ENCODE assay signal across 16 cellular contexts in the genomic region with DNA sequence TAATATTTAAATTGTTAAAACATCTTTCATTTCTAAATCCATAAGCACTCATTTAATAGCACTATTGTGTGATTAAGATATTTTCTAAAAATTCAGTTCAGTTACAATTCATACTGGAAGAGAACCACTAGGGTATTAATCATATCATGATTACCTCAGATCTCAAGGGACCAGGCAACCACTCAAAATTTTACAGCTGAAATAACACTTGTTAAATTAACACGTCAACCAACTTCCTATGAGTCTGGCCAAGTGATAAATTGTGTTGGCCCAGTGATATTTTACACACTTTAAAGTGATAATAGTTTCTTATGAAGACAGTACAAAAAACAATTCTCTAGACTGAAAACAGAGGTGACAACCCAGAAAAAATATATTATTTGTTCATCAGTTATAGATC.
A peak's percentile ranks its signal among the peaks of the same experiment; 100 is the strongest.
DNase-seq lines count a peak whose midpoint lies in the region; ATAC-seq and TF ChIP-seq lines count a peak whose summit lies in the region.
"Had no signal": no experiment of that assay in that cellular context is flagged by ENCODE, and none has a peak within 500 bp of the region (broad histone marks: within the 10 kb centered on the region; RNA-seq: fewer than 3 reads in every experiment).

No MANE protein-coding gene starts in this region.

- DNase-seq in NB4 (ENCODE audit: low read depth) (peak; percentile 12), astrocyte of the hippocampus (ENCODE audit: low read depth, low spot score) (peak; percentile 12), fibroblast of pulmonary artery (ENCODE audit: low read depth) (peak; percentile 73), skeletal muscle cell (ENCODE audit: low read depth) (peak; percentile 24), superior temporal gyrus (ENCODE audit: extremely low spot score) (no peak), DMS53 (lab: John Stamatoyannopoulos, UW) (no peak)
- DNase-seq in central memory CD4-positive, alpha-beta T cell = no peak
- DNase-seq: NCI-H1048, NCI-H146, NCI-H2081 treated with DMSO at 0.1 percent for 48 hours, NCI-H2227 treated with DMSO at 0.1 percent for 48 hours, NCI-H526, PC-9 had no signal

- no peaks in the 10 kb centered on the region for H3K27me3 Mint-ChIP-seq in activated T-helper 17 cell treated with anti-CD3 and anti-CD28 coated beads, Interleukin-2, amount 50 U/mL, for 72 hours
- H3K27me3 Mint-ChIP-seq: IgD-negative memory B cell had no signal

- TF ChIP-seq CTCF in NB4 (IDR thresholded peaks at IDR 0.05; ENCODE audit: low read depth, low read length) (no peak), fibroblast of pulmonary artery (IDR thresholded peaks at IDR 0.05; ENCODE audit: low read length, missing control alignments) (no peak)

- no peaks in the 10 kb centered on the region for H3K36me3 Mint-ChIP-seq in activated T-helper 17 cell treated with anti-CD3 and anti-CD28 coated beads, Interleukin-2, amount 50 U/mL, for 72 hours (ENCODE audit: low read depth)
- H3K36me3 Mint-ChIP-seq: IgD-negative memory B cell had no signal

- TF ChIP-seq POLR2A in NB4 (IDR thresholded peaks at IDR 0.05; ENCODE audit: extremely low read depth, insufficient read length) = no peak

- H3K4me1 Mint-ChIP-seq in activated T-helper 17 cell treated with anti-CD3 and anti-CD28 coated beads, Interleukin-2, amount 50 U/mL, for 72 hours = no peaks in the 10 kb centered on the region
- H3K4me1 Mint-ChIP-seq: IgD-negative memory B cell had no signal

- H3K27ac Mint-ChIP-seq in activated T-helper 17 cell treated with anti-CD3 and anti-CD28 coated beads, Interleukin-2, amount 50 U/mL, for 72 hours = no peak overlapping the region
- H3K27ac Mint-ChIP-seq: IgD-negative memory B cell had no signal

- no peak overlapping the region for H3K4me3 Mint-ChIP-seq in activated T-helper 17 cell treated with anti-CD3 and anti-CD28 coated beads, Interleukin-2, amount 50 U/mL, for 72 hours
- H3K4me3 Mint-ChIP-seq: IgD-negative memory B cell had no signal

- ATAC-seq in activated T-helper 17 cell treated with anti-CD3 and anti-CD28 coated beads, Interleukin-2, amount 50 U/mL, for 72 hours (replicated peaks) = no peak

- H3K4me3 ChIP-seq in NB4 (ENCODE audit: low read depth, low read length) (no peak overlapping the region), fibroblast of pulmonary artery (replicated peaks; ENCODE audit: low read depth, low read length) (no peak overlapping the region), skeletal muscle cell (ENCODE audit: low read depth, low read length) (no peak overlapping the region)
- H3K4me3 ChIP-seq: BLaER1, PC-9 had no signal

- peaks cover 16% of the 10 kb centered on the region for H3K9me3 Mint-ChIP-seq in activated T-helper 17 cell treated with anti-CD3 and anti-CD28 coated beads, Interleukin-2, amount 50 U/mL, for 72 hours

Comparison
In these comparisons a context has a peak if more than half of its experiments do, and no peak if none do; other contexts are left out.
1. DNase-seq: peak in NB4 (single experiment), astrocyte of the hippocampus (single experiment), fibroblast of pulmonary artery (single experiment) and skeletal muscle cell (single experiment); none in superior temporal gyrus (single experiment), DMS53 (single experiment) and central memory CD4-positive, alpha-beta T cell (single experiment).